1 cellular context compared by ENCODE assay signal in the genomic region with DNA sequence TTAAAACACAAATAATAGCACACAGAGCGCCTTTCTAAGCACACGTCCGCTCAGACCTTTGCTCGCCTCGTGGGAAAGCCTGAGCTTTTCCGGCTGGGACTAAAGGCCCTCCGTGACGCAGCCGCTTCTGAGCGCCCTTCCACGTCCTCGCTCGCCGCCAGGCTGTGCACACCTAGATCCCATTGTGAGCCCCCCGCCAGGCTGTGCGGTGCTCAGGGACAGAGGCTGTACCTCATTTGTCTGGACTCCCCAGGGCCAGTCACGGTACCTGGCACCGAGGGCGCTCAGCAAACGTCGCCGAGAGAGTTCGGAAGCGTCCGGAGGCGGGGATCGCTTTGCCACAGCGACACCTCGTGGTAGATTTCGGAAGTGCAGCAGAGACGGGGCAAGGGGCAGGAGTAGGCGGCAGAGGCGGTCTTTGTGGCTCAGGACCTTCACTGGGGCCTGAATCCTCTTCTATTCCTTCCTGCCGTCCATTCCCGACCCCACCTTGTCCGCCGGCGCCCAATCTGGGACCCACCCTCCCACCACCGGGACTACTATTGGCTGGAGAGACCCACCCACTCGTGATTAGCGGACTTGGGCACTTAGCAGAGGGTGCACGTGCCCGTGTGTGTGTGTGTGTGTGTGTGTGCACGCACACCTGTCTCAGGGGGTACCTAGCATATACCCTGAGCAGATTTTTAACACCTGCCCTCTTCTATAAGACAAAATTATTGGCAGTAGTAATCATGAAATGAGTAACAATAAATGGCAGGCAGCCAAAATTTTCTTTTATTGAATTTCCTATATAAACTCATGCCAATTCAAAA.
TF ChIP-seq lines count a peak whose summit lies in the region.

No MANE protein-coding gene starts in this region.

TF ChIP-seq in HepG2, 621 proteins besides CTCF, POLR2A, EP300 and RAD21 (continued from another document and continues in another):
- no peak for TF ChIP-seq ZBTB20 (CRISPR knock-in tag; IDR thresholded peaks at IDR 0.05; ENCODE audit: borderline replicate concordance, low read depth)
- TF ChIP-seq HIVEP1 (CRISPR knock-in tag; IDR thresholded peaks at IDR 0.05) = 0 out of 2 replicates have a peak, but pooled peaks have one; percentile 28
- TF ChIP-seq, protein P1, sequence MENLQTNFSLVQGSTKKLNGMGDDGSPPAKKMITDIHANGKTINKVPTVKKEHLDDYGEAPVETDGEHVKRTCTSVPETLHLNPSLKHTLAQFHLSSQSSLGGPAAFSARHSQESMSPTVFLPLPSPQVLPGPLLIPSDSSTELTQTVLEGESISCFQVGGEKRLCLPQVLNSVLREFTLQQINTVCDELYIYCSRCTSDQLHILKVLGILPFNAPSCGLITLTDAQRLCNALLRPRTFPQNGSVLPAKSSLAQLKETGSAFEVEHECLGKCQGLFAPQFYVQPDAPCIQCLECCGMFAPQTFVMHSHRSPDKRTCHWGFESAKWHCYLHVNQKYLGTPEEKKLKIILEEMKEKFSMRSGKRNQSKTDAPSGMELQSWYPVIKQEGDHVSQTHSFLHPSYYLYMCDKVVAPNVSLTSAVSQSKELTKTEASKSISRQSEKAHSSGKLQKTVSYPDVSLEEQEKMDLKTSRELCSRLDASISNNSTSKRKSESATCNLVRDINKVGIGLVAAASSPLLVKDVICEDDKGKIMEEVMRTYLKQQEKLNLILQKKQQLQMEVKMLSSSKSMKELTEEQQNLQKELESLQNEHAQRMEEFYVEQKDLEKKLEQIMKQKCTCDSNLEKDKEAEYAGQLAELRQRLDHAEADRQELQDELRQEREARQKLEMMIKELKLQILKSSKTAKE (CRISPR knock-in tag; IDR thresholded peaks at IDR 0.05; ENCODE audit: borderline replicate concordance) = peak; percentile 35; the same call in 1 of the 2 replicates
- no peak for TF ChIP-seq ZNF431 (CRISPR knock-in tag; IDR thresholded peaks at IDR 0.05; ENCODE audit: borderline replicate concordance, low read depth)
- TF ChIP-seq ZSCAN30 (CRISPR knock-in tag; IDR thresholded peaks at IDR 0.05) = no peak
- no peak for TF ChIP-seq HNRNPH1 (optimal IDR thresholded peaks at IDR 0.05; ENCODE audit: low read depth, low read length)
- TF ChIP-seq ZNF776 (CRISPR knock-in tag; IDR thresholded peaks at IDR 0.05) = no peak
- TF ChIP-seq AKAP8 (CRISPR knock-in tag; IDR thresholded peaks at IDR 0.05) = no peak
- no peak for TF ChIP-seq ZNF232 (CRISPR knock-in tag; IDR thresholded peaks at IDR 0.05; ENCODE audit: borderline replicate concordance)
- no peak for TF ChIP-seq NAIF1 (CRISPR knock-in tag; IDR thresholded peaks at IDR 0.05; ENCODE audit: borderline replicate concordance)
- no peak for TF ChIP-seq HOXA9 (CRISPR knock-in tag; IDR thresholded peaks at IDR 0.05; ENCODE audit: borderline replicate concordance)
- TF ChIP-seq ASH2L (IDR thresholded peaks at IDR 0.05; ENCODE audit: insufficient read length, low read depth, low read length) = no peak
- TF ChIP-seq ZBTB49 (CRISPR knock-in tag; IDR thresholded peaks at IDR 0.05; ENCODE audit: borderline replicate concordance) = no peak
- TF ChIP-seq YEATS4 (CRISPR knock-in tag; IDR thresholded peaks at IDR 0.05; ENCODE audit: borderline replicate concordance) = 0 out of 2 replicates have a peak, but pooled peaks have one; percentile 26
- TF ChIP-seq CREB3 (CRISPR knock-in tag; IDR thresholded peaks at IDR 0.05) = no peak
- TF ChIP-seq, protein P2, sequence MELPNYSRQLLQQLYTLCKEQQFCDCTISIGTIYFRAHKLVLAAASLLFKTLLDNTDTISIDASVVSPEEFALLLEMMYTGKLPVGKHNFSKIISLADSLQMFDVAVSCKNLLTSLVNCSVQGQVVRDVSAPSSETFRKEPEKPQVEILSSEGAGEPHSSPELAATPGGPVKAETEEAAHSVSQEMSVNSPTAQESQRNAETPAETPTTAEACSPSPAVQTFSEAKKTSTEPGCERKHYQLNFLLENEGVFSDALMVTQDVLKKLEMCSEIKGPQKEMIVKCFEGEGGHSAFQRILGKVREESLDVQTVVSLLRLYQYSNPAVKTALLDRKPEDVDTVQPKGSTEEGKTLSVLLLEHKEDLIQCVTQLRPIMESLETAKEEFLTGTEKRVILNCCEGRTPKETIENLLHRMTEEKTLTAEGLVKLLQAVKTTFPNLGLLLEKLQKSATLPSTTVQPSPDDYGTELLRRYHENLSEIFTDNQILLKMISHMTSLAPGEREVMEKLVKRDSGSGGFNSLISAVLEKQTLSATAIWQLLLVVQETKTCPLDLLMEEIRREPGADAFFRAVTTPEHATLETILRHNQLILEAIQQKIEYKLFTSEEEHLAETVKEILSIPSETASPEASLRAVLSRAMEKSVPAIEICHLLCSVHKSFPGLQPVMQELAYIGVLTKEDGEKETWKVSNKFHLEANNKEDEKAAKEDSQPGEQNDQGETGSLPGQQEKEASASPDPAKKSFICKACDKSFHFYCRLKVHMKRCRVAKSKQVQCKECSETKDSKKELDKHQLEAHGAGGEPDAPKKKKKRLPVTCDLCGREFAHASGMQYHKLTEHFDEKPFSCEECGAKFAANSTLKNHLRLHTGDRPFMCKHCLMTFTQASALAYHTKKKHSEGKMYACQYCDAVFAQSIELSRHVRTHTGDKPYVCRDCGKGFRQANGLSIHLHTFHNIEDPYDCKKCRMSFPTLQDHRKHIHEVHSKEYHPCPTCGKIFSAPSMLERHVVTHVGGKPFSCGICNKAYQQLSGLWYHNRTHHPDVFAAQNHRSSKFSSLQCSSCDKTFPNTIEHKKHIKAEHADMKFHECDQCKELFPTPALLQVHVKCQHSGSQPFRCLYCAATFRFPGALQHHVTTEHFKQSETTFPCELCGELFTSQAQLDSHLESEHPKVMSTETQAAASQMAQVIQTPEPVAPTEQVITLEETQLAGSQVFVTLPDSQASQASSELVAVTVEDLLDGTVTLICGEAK (IDR thresholded peaks at IDR 0.05) = no peak
- TF ChIP-seq, protein P2 (CRISPR knock-in tag; IDR thresholded peaks at IDR 0.05) = peak; percentile 26; the same call in 1 of the 2 replicates
- no peak for TF ChIP-seq DNMT3B (CRISPR knock-in tag; conservative IDR thresholded peaks at IDR 0.05)
- TF ChIP-seq KLF12 (CRISPR knock-in tag; IDR thresholded peaks at IDR 0.05; ENCODE audit: borderline replicate concordance) = no peak
- TF ChIP-seq FOXO4 (CRISPR knock-in tag; conservative IDR thresholded peaks at IDR 0.05) = no peak
- 0 out of 2 replicates have a peak, but pooled peaks have one; percentile 61 for TF ChIP-seq RELA (CRISPR knock-in tag; IDR thresholded peaks at IDR 0.05)
- TF ChIP-seq RBAK (CRISPR knock-in tag; IDR thresholded peaks at IDR 0.05) = no peak
- TF ChIP-seq, protein P3, sequence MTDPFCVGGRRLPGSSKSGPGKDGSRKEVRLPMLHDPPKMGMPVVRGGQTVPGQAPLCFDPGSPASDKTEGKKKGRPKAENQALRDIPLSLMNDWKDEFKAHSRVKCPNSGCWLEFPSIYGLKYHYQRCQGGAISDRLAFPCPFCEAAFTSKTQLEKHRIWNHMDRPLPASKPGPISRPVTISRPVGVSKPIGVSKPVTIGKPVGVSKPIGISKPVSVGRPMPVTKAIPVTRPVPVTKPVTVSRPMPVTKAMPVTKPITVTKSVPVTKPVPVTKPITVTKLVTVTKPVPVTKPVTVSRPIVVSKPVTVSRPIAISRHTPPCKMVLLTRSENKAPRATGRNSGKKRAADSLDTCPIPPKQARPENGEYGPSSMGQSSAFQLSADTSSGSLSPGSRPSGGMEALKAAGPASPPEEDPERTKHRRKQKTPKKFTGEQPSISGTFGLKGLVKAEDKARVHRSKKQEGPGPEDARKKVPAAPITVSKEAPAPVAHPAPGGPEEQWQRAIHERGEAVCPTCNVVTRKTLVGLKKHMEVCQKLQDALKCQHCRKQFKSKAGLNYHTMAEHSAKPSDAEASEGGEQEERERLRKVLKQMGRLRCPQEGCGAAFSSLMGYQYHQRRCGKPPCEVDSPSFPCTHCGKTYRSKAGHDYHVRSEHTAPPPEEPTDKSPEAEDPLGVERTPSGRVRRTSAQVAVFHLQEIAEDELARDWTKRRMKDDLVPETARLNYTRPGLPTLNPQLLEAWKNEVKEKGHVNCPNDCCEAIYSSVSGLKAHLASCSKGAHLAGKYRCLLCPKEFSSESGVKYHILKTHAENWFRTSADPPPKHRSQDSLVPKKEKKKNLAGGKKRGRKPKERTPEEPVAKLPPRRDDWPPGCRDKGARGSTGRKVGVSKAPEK (CRISPR knock-in tag; IDR thresholded peaks at IDR 0.05; ENCODE audit: borderline replicate concordance) = no peak
- TF ChIP-seq MATR3 (CRISPR knock-in tag; IDR thresholded peaks at IDR 0.05) = no peak
- TF ChIP-seq SRSF9 (IDR thresholded peaks at IDR 0.05; ENCODE audit: borderline replicate concordance, insufficient read depth, low read depth, low read length, poor library complexity, severe bottlenecking) = no peak
- TF ChIP-seq ZNF180 (CRISPR knock-in tag; IDR thresholded peaks at IDR 0.05; ENCODE audit: borderline replicate concordance, low read depth) = no peak
- no peak for TF ChIP-seq CSRNP2 (CRISPR knock-in tag; conservative IDR thresholded peaks at IDR 0.05; ENCODE audit: low read depth)
- TF ChIP-seq CBFB (CRISPR knock-in tag; IDR thresholded peaks at IDR 0.05) = 0 out of 2 replicates have a peak, but pooled peaks have one; percentile 25
- no peak for TF ChIP-seq ZNF484 (CRISPR knock-in tag; IDR thresholded peaks at IDR 0.05; ENCODE audit: borderline replicate concordance, low read depth)
